8 cellular contexts compared by ENCODE assay signal in genomic region chr2:68156419-68156818, GRCh38. TPM values are rescaled to one million over a fixed set of nuclear protein-coding genes. Genes with fewer than 3 reads are reported as not detected.
DNase-seq lines count a peak whose midpoint lies in the region; ATAC-seq and TF ChIP-seq lines count a peak whose summit lies in the region.

No MANE protein-coding gene starts in this region.

- no peaks in the 10 kb centered on the region for H3K27me3 Mint-ChIP-seq in T-helper 2 cell treated with Interferon-gamma antibody and Interleukin-4, amounts not matched to agents 5 μg/mL and 100 μg/mL, for 36 hours (ENCODE audit: low read depth)
- peaks cover 5 to 12% (median 6%) of the 10 kb centered on the region in 3 donors for H3K27me3 Mint-ChIP-seq in immature natural killer cell (ENCODE audit: low read depth in 3 of 3)

- WGBS in suprapubic skin: 5% methylated on average over 3 of the region's 3 CpGs

- H3K4me3 Mint-ChIP-seq in T-helper 2 cell treated with Interferon-gamma antibody and Interleukin-4, amounts not matched to agents 5 μg/mL and 100 μg/mL, for 36 hours: peak overlapping the region; percentile 87
- peak overlapping the region; percentile 91 to 99 (median 96) for H3K4me3 Mint-ChIP-seq in immature natural killer cell

- no peaks in the 10 kb centered on the region for H3K27me3 ChIP-seq in suprapubic skin

- H3K4me1 ChIP-seq in suprapubic skin: peaks cover 33% of the 10 kb centered on the region

- DNase-seq in T-helper 2 cell treated with Interferon-gamma antibody and Interleukin-4, amounts not matched to agents 5 μg/mL and 100 μg/mL, for 36 hours (ENCODE audit: low spot score): no peak
- no peak for DNase-seq in T-helper 2 cell
- no peak for DNase-seq in activated naive CD4-positive, alpha-beta T cell treated with anti-CD3 and anti-CD28 coated beads, Interleukin-2, amount 50 U/mL, for 72 hours (ENCODE audit: low spot score in 2 of 2)
- no peak for DNase-seq in immature natural killer cell
- DNase-seq in suprapubic skin (ENCODE audit: low spot score in 2 of 2): no peak
- no peak for DNase-seq in stimulated activated naive CD4-positive, alpha-beta T cell (lab: John Stamatoyannopoulos, UW)
- DNase-seq in NCI-H2227 (lab: John Stamatoyannopoulos, UW; ENCODE audit: unreplicated experiment): no peak

- no peak for ATAC-seq in activated naive CD4-positive, alpha-beta T cell treated with anti-CD3 and anti-CD28 coated beads, Interleukin-2, amount 50 U/mL, for 72 hours
- ATAC-seq in HG03354 (IDR thresholded peaks at IDR 0.05; ENCODE audit: poor library complexity, severe bottlenecking, unreplicated experiment): no peak

- H3K27ac ChIP-seq in suprapubic skin: peak overlapping the region; percentile 97

- H3K9me3 Mint-ChIP-seq in T-helper 2 cell treated with Interferon-gamma antibody and Interleukin-4, amounts not matched to agents 5 μg/mL and 100 μg/mL, for 36 hours: no peaks in the 10 kb centered on the region
- H3K9me3 Mint-ChIP-seq in activated naive CD4-positive, alpha-beta T cell treated with anti-CD3 and anti-CD28 coated beads, Interleukin-2, amount 50 U/mL, for 72 hours: no peaks in the 10 kb centered on the region
- no peaks in the 10 kb centered on the region for H3K9me3 Mint-ChIP-seq in immature natural killer cell

- no peak for TF ChIP-seq EP300 in suprapubic skin (IDR thresholded peaks at IDR 0.05)

- no peaks in the 10 kb centered on the region for H3K9me3 ChIP-seq in suprapubic skin

- peak overlapping the region; percentile 96 for H3K4me3 ChIP-seq in suprapubic skin

- peaks cover 40% of the 10 kb centered on the region for H3K4me1 Mint-ChIP-seq in T-helper 2 cell treated with Interferon-gamma antibody and Interleukin-4, amounts not matched to agents 5 μg/mL and 100 μg/mL, for 36 hours (ENCODE audit: low read depth)
- H3K4me1 Mint-ChIP-seq in immature natural killer cell: peaks cover 37 to 53% of the 10 kb centered on the region in 2 donors

- no peak for TF ChIP-seq CTCF in suprapubic skin (IDR thresholded peaks at IDR 0.05)

- no peak for TF ChIP-seq POLR2A in suprapubic skin (IDR thresholded peaks at IDR 0.05)

- peaks cover 7% of the 10 kb centered on the region for H3K36me3 ChIP-seq in suprapubic skin

- H3K27ac Mint-ChIP-seq in T-helper 2 cell treated with Interferon-gamma antibody and Interleukin-4, amounts not matched to agents 5 μg/mL and 100 μg/mL, for 36 hours: peak overlapping the region; percentile 100
- H3K27ac Mint-ChIP-seq in activated naive CD4-positive, alpha-beta T cell treated with anti-CD3 and anti-CD28 coated beads, Interleukin-2, amount 50 U/mL, for 72 hours: peak overlapping the region; percentile 96 to 100
- H3K27ac Mint-ChIP-seq in immature natural killer cell: peak overlapping the region; percentile 97 to 100 (median 100)

- H3K36me3 Mint-ChIP-seq in T-helper 2 cell treated with Interferon-gamma antibody and Interleukin-4, amounts not matched to agents 5 μg/mL and 100 μg/mL, for 36 hours (ENCODE audit: low read depth): peaks cover 12% of the 10 kb centered on the region
- H3K36me3 Mint-ChIP-seq in activated naive CD4-positive, alpha-beta T cell treated with anti-CD3 and anti-CD28 coated beads, Interleukin-2, amount 50 U/mL, for 72 hours: peaks cover 29 to 30% of the 10 kb centered on the region in 2 donors
- H3K36me3 Mint-ChIP-seq in immature natural killer cell: peaks cover 7 to 8% (median 8%) of the 10 kb centered on the region in 3 donors

RNA-seq across cellular contexts. Expression of gene PNO1, which starts 1.3 kb away (rescaled TPM):
- total RNA-seq in activated naive CD4-positive, alpha-beta T cell treated with anti-CD3 and anti-CD28 coated beads, Interleukin-2, amount 50 U/mL, for 72 hours: 10 to 100 TPM; 15.7 to 17.9 TPM
- 10 to 100 TPM; 14.8 to 15.5 (median 14.8) TPM for polyA plus RNA-seq in immature natural killer cell
- total RNA-seq in suprapubic skin: 10 to 100 TPM in 3 of 4 donors, 1 to 10 TPM in 1; 8.4 to 20.2 (median 15.5) TPM
